16 cellular contexts compared by ENCODE assay signal in the genomic region with DNA sequence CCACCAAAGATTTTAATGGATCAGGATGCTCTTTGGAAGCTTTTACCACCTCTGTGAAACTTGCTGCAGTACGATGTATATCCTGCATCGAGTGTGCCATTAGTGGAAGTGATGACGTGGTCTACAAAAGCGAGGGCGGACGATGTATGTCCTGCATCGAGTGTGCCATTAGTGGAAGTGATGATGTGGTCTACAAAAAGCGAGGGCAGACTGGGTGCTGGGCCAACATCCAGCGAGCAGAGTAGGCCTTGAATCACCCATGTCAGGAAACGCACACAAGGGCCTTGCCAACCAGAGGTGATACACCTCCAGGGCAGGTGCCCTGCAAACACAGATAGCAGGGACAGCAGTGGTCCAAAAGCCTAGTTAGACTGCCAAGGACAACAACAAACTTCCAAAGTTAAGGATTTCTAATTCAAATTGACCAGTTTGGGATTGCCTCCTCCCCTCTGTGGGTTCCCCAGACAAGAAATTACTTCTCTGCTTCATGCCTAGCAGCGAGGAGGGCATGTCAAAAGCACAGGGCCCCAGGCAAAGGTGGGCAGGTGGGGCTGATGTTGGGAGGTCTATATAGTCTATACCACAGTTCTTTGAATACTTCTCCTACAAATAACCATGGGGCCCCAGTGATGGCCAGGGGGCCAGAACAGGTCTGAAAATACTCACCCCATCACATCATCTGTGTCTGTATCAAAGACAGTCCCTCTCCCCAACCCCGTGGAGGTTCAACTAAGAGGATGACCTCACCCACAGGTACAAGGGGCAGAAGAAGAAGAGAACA.
DNase-seq lines count a peak whose midpoint lies in the region; ATAC-seq and TF ChIP-seq lines count a peak whose summit lies in the region.
"Had no signal": no experiment of that assay in that cellular context is flagged by ENCODE, and none has a peak within 500 bp of the region (broad histone marks: within the 10 kb centered on the region; RNA-seq: fewer than 3 reads in every experiment).

No MANE protein-coding gene starts in this region.

- no peaks in the 10 kb centered on the region for H3K9me3 Mint-ChIP-seq in CD14-positive monocyte
- H3K9me3 Mint-ChIP-seq in activated CD8-positive, alpha-beta memory T cell treated with anti-CD3 and anti-CD28 coated beads, Interleukin-2, amount 10 ng/mL, durations not matched to agents 7 days and 5 days (ENCODE audit: low read depth) = no peaks in the 10 kb centered on the region

- in situ Hi-C loops in KBM-7 (cut with MboI; ENCODE audit: low pct_unique_long_range_greater_than_20kb, low sequenced_read_pairs) = no loop called here

- TF ChIP-seq CTCF in CD14-positive monocyte (IDR thresholded peaks at IDR 0.05) (no peak), spleen (IDR thresholded peaks at IDR 0.05 in 8 of 11, conservative IDR thresholded peaks at IDR 0.05 in 3 of 11) (no peak)

- no peaks in the 10 kb centered on the region for H3K9me3 ChIP-seq in spleen
- H3K9me3 ChIP-seq: A549, MG63 had no signal

- no peak overlapping the region for H3K4me3 Mint-ChIP-seq in CD14-positive monocyte
- no peak overlapping the region for H3K4me3 Mint-ChIP-seq in activated CD8-positive, alpha-beta memory T cell treated with anti-CD3 and anti-CD28 coated beads, Interleukin-2, amount 10 ng/mL, durations not matched to agents 7 days and 5 days
- H3K4me3 Mint-ChIP-seq: B cell had no signal

- peaks cover 6 to 10% (median 9%) of the 10 kb centered on the region in 3 donors for H3K27me3 Mint-ChIP-seq in CD14-positive monocyte (ENCODE audit: low read depth in 3 of 3)
- H3K27me3 Mint-ChIP-seq in activated CD8-positive, alpha-beta memory T cell treated with anti-CD3 and anti-CD28 coated beads, Interleukin-2, amount 10 ng/mL, durations not matched to agents 7 days and 5 days = peaks cover 22% of the 10 kb centered on the region

- no peaks in the 10 kb centered on the region for H3K36me3 Mint-ChIP-seq in CD14-positive monocyte
- no peaks in the 10 kb centered on the region for H3K36me3 Mint-ChIP-seq in activated CD8-positive, alpha-beta memory T cell treated with anti-CD3 and anti-CD28 coated beads, Interleukin-2, amount 10 ng/mL, durations not matched to agents 7 days and 5 days

- intact Hi-C loops in CD14-positive monocyte (cut with micrococcal nuclease) (no loop called here), spleen (cut with DNase I; ENCODE audit: low total_unique reads) (no loop called here)

- no peaks in the 10 kb centered on the region for H3K4me1 ChIP-seq in spleen
- H3K4me1 ChIP-seq: A549 had no signal

- no peak overlapping the region for H3K27ac ChIP-seq in spleen
- H3K27ac ChIP-seq: A549 had no signal

- H3K27ac Mint-ChIP-seq in CD14-positive monocyte = no peak overlapping the region
- H3K27ac Mint-ChIP-seq in activated CD8-positive, alpha-beta memory T cell treated with anti-CD3 and anti-CD28 coated beads, Interleukin-2, amount 10 ng/mL, durations not matched to agents 7 days and 5 days = no peak overlapping the region
- H3K27ac Mint-ChIP-seq: B cell had no signal

- no peak for ATAC-seq in activated CD8-positive, alpha-beta memory T cell treated with anti-CD3 and anti-CD28 coated beads, Interleukin-2, amount 10 ng/mL, durations not matched to agents 7 days and 5 days
- no peak for ATAC-seq in GM21381 (IDR thresholded peaks at IDR 0.05; ENCODE audit: unreplicated experiment)
- ATAC-seq: A549 had no signal

- TF ChIP-seq POLR2A in spleen (IDR thresholded peaks at IDR 0.05) = no peak

- H3K4me1 Mint-ChIP-seq in CD14-positive monocyte = no peaks in the 10 kb centered on the region
- no peaks in the 10 kb centered on the region for H3K4me1 Mint-ChIP-seq in activated CD8-positive, alpha-beta memory T cell treated with anti-CD3 and anti-CD28 coated beads, Interleukin-2, amount 10 ng/mL, durations not matched to agents 7 days and 5 days
- H3K4me1 Mint-ChIP-seq: B cell had no signal

- CTCF ChIA-PET in activated CD8-positive, alpha-beta memory T cell treated with anti-CD3 and anti-CD28 coated beads, Interleukin-2, amount 10 ng/mL, durations not matched to agents 7 days and 5 days (lab: Charles Lee) = interaction anchor here (1.2 to 1.4 kb wide), 2 partner anchors 11 to 832 kb away, joined by 3 to 4 read pairs; no protein-coding TSS in a partner anchor

- H3K27me3 ChIP-seq in spleen (replicated peaks in 1 of 7) = no peaks in the 10 kb centered on the region
- H3K27me3 ChIP-seq: MG63 had no signal

- H3K4me3 ChIP-seq in spleen = no peak overlapping the region
- H3K4me3 ChIP-seq: A549, MG63 had no signal

- DNase-seq in CD14-positive monocyte (ENCODE audit: low spot score) (peak; percentile 23), islet precursor cell (peak; percentile 15), spleen (peak; percentile 29), KBM-7 (no peak), NCI-H146 treated with DMSO at 0.1 percent for 48 hours (lab: John Stamatoyannopoulos, UW; ENCODE audit: unreplicated experiment) (no peak)
- peak; percentile 18 for DNase-seq in activated CD8-positive, alpha-beta memory T cell treated with anti-CD3 and anti-CD28 coated beads, Interleukin-2, amount 10 ng/mL, durations not matched to agents 7 days and 5 days
- DNase-seq: DMS53, GDM1, MG63, NCI-H1417, NCI-H187, NCI-H446, NCI-H526 had no signal

- 83 to 95% (median 93%) methylated on average over 12 of the region's 12 CpGs for WGBS in spleen, 5 donors

- H3K36me3 ChIP-seq in spleen = peaks cover 0 to 11% (median 0%) of the 10 kb centered on the region in 6 donors
- H3K36me3 ChIP-seq: MG63 had no signal

Comparison
In these comparisons a context has a peak if more than half of its experiments do, and no peak if none do; other contexts are left out.
1. DNase-seq: peak in CD14-positive monocyte (single experiment), activated CD8-positive, alpha-beta memory T cell treated with anti-CD3 and anti-CD28 coated beads, Interleukin-2, amount 10 ng/mL, durations not matched to agents 7 days and 5 days (single experiment), islet precursor cell (single experiment) and spleen (single experiment); none in KBM-7 (single experiment) and NCI-H146 treated with DMSO at 0.1 percent for 48 hours (single experiment).